ENCODE assay signal across 1 cellular context in genomic region chr6:27795697-27796494, GRCh38.
TF ChIP-seq lines count a peak whose summit lies in the region.

No MANE protein-coding gene starts in this region.

TF ChIP-seq in HepG2, 621 proteins besides CTCF, POLR2A, EP300 and RAD21 (continued from another document and continues in another):
- TF ChIP-seq ZNF609 (CRISPR knock-in tag; IDR thresholded peaks at IDR 0.05; ENCODE audit: borderline replicate concordance) (peak; percentile 26; the same call in 1 of the 2 replicates), MLX (CRISPR knock-in tag; IDR thresholded peaks at IDR 0.05) (peak; percentile 34; the same call in 1 of the 2 replicates), FOXO1 (CRISPR knock-in tag; IDR thresholded peaks at IDR 0.05) (no peak), ZNF10 (CRISPR knock-in tag; IDR thresholded peaks at IDR 0.05; ENCODE audit: borderline replicate concordance, low read depth) (no peak), ONECUT2 (CRISPR knock-in tag; IDR thresholded peaks at IDR 0.05) (0 out of 2 replicates have a peak, but pooled peaks have one; percentile 28), ETV5 (CRISPR knock-in tag; IDR thresholded peaks at IDR 0.05; ENCODE audit: borderline replicate concordance) (peak; percentile 6; the same call in 1 of the 2 replicates), IRX3 (CRISPR knock-in tag; IDR thresholded peaks at IDR 0.05; ENCODE audit: borderline replicate concordance, low read depth) (no peak), ERF (CRISPR knock-in tag; IDR thresholded peaks at IDR 0.05) (peak; percentile 82), BRCA1 (CRISPR knock-in tag; IDR thresholded peaks at IDR 0.05) (0 out of 2 replicates have a peak, but pooled peaks have one; percentile 42), IKZF5 (CRISPR knock-in tag; IDR thresholded peaks at IDR 0.05) (peak; percentile 71), TMF1 (CRISPR knock-in tag; IDR thresholded peaks at IDR 0.05; ENCODE audit: low read depth) (no peak), ZNF407 (CRISPR knock-in tag; IDR thresholded peaks at IDR 0.05; ENCODE audit: not compliant biosample characterization) (no peak), ZBTB40 (IDR thresholded peaks at IDR 0.05) (no peak), ZBTB40 (CRISPR knock-in tag; IDR thresholded peaks at IDR 0.05) (no peak), ZNF33A (CRISPR knock-in tag; IDR thresholded peaks at IDR 0.05; ENCODE audit: borderline replicate concordance) (0 out of 2 replicates have a peak, but pooled peaks have one; percentile 63), KAT7 (CRISPR knock-in tag; IDR thresholded peaks at IDR 0.05; ENCODE audit: borderline replicate concordance) (no peak; the same call in 1 of the 2 replicates), STAG1 (CRISPR knock-in tag; IDR thresholded peaks at IDR 0.05) (peak; percentile 81), E2F2 (CRISPR knock-in tag; IDR thresholded peaks at IDR 0.05; ENCODE audit: borderline replicate concordance) (no peak), WIZ (CRISPR knock-in tag; IDR thresholded peaks at IDR 0.05) (no peak), SMAD9 (CRISPR knock-in tag; IDR thresholded peaks at IDR 0.05) (no peak), ZNF264 (CRISPR knock-in tag; IDR thresholded peaks at IDR 0.05) (peak; percentile 80), POLR2AphosphoS2 (IDR thresholded peaks at IDR 0.05; ENCODE audit: low read depth, low read length) (no peak)
